Comparison of ENCODE assay signal across 7 cellular contexts in genomic region chr7:135079068-135079467, GRCh38.
"Had no signal": no experiment of that assay in that cellular context is flagged by ENCODE, and none has a peak within 500 bp of the region (broad histone marks: within the 10 kb centered on the region; RNA-seq: fewer than 3 reads in every experiment).

No MANE protein-coding gene starts in this region.

- ATAC-seq: GM12878 had no signal

- FAIRE-seq: G401.6, GM12878, GM12891, GM18507, GM19239 had no signal

- H3K4me3 ChIP-seq: GM12878 had no signal

- DNase-seq: GDM1, GF-D8 had no signal
